4 cellular contexts compared by ENCODE assay signal in genomic region chr1:244513493-244513892, GRCh38. TPM values are rescaled to one million over a fixed set of nuclear protein-coding genes. Genes with fewer than 3 reads are reported as not detected.
"Had no signal": no experiment of that assay in that cellular context is flagged by ENCODE, and none has a peak within 500 bp of the region (broad histone marks: within the 10 kb centered on the region; RNA-seq: fewer than 3 reads in every experiment).

No MANE protein-coding gene starts in this region.

- DNase-seq: GDM1, GF-D8 had no signal

- ATAC-seq: GM12878 had no signal

- H3K4me3 ChIP-seq: GM12878 had no signal

RNA-seq across cellular contexts. Expression of gene CATSPERE, which starts 52.4 kb away (rescaled TPM):
- total RNA-seq: G401 had no signal
